ENCODE assay signal across 20 cellular contexts in the genomic region with DNA sequence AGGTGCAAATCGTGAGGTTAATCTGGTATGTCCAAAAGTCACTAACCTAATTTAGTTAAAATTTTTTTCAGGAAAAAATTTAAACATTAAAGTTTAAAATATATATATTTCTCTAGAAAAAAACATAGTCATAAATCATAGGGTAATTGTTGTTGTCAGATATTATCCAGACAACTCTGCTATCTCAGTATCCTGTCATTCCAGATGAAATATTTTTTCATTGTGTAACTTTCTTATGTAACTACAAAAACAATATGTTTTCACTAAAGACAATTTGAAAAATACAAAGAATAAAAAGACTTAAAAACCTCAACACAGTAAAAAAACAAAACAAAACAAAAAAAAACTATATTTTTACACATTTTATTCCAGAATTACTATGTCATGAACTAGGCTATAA. TPM values are rescaled to one million over a fixed set of nuclear protein-coding genes. Genes with fewer than 3 reads are reported as not detected.
DNase-seq lines count a peak whose midpoint lies in the region; ATAC-seq and TF ChIP-seq lines count a peak whose summit lies in the region.
"Had no signal": no experiment of that assay in that cellular context is flagged by ENCODE, and none has a peak within 500 bp of the region (broad histone marks: within the 10 kb centered on the region; RNA-seq: fewer than 3 reads in every experiment).

No MANE protein-coding gene starts in this region.

- no peak overlapping the region for H3K4me3 Mint-ChIP-seq in stimulated activated naive CD8-positive, alpha-beta T cell treated with anti-CD3 and anti-CD28 coated beads, Interleukin-15, amount 100 ng/mL, for 72 hours
- H3K4me3 Mint-ChIP-seq: CD14-positive monocyte; CD4-positive, alpha-beta T cell; CD8-positive, alpha-beta memory T cell had no signal

- no peak for TF ChIP-seq EP300 in SK-N-SH (IDR thresholded peaks at IDR 0.05; ENCODE audit: borderline replicate concordance in 1 of 2, low read depth in 1 of 2, low read length in 1 of 2)

- no peaks in the 10 kb centered on the region for H3K36me3 ChIP-seq in SK-N-SH (replicated peaks in 1 of 2; ENCODE audit: control insufficient read depth in 1 of 2, insufficient read depth in 2 of 2, low read length in 1 of 2)
- H3K36me3 ChIP-seq: BE2C; BLaER1 treated with 17β-estradiol and CSF1 and Interleukin-3, amounts not matched to agents 10 nM and 100 nM; HAP-1 had no signal

- no peaks in the 10 kb centered on the region for H3K27me3 Mint-ChIP-seq in stimulated activated naive CD8-positive, alpha-beta T cell treated with anti-CD3 and anti-CD28 coated beads, Interleukin-15, amount 100 ng/mL, for 72 hours
- H3K27me3 Mint-ChIP-seq: CD4-positive, alpha-beta T cell; CD8-positive, alpha-beta memory T cell had no signal

- ATAC-seq in SK-N-SH treated with all-trans-retinoic acid at 6 μM for 48 hours: no peak
- ATAC-seq in Right ventricle myocardium inferior: no peak
- ATAC-seq in HG03439 (IDR thresholded peaks at IDR 0.05; ENCODE audit: unreplicated experiment): no peak
- no peak for ATAC-seq in GM21825 (IDR thresholded peaks at IDR 0.05; ENCODE audit: unreplicated experiment)
- ATAC-seq in stimulated activated naive CD8-positive, alpha-beta T cell treated with anti-CD3 and anti-CD28 coated beads, Interleukin-15, amount 100 ng/mL, for 72 hours: no peak

- no peak for TF ChIP-seq RAD21 in SK-N-SH (IDR thresholded peaks at IDR 0.05; ENCODE audit: low read length)

- no peaks in the 10 kb centered on the region for H3K27me3 ChIP-seq in SK-N-SH (ENCODE audit: insufficient read depth)
- H3K27me3 ChIP-seq: BE2C; BLaER1 treated with 17β-estradiol and CSF1 and Interleukin-3, amounts not matched to agents 10 nM and 100 nM had no signal

- no peaks in the 10 kb centered on the region for H3K79me2 ChIP-seq in SK-N-SH (ENCODE audit: insufficient read depth)

- H2AFZ ChIP-seq in SK-N-SH (ENCODE audit: low read depth): no peak overlapping the region

- no peaks in the 10 kb centered on the region for H3K9me3 Mint-ChIP-seq in stimulated activated naive CD8-positive, alpha-beta T cell treated with anti-CD3 and anti-CD28 coated beads, Interleukin-15, amount 100 ng/mL, for 72 hours
- H3K9me3 Mint-ChIP-seq: CD14-positive monocyte; CD4-positive, alpha-beta T cell; CD8-positive, alpha-beta memory T cell had no signal

- POLR2A ChIA-PET in SK-N-SH (lab: Yijun Ruan, JAX): no interaction called here

- peaks cover 0 to 6% of the 10 kb centered on the region in 2 experiments; a peak in 2 of 4 replicates for H3K4me1 ChIP-seq in SK-N-SH (ENCODE audit: control insufficient read depth in 1 of 2, insufficient read depth in 2 of 2, low read depth in 1 of 2, low read length in 1 of 2)
- H3K4me1 ChIP-seq: BE2C; BLaER1 treated with 17β-estradiol and CSF1 and Interleukin-3, amounts not matched to agents 10 nM and 100 nM had no signal

- DNase-seq in SK-N-SH: no peak
- peak; percentile 66 for DNase-seq in amniotic epithelial cell (ENCODE audit: low read depth)
- DNase-seq in fibroblast of pulmonary artery (ENCODE audit: low read depth): peak; percentile 20
- DNase-seq in Right ventricle myocardium inferior (ENCODE audit: missing footprints): no peak
- no peak for DNase-seq in stimulated activated naive CD8-positive, alpha-beta T cell treated with anti-CD3 and anti-CD28 coated beads, Interleukin-15, amount 100 ng/mL, for 72 hours
- DNase-seq: AML-193; BE2C; Calu3; CD4-positive, alpha-beta T cell; CD8-positive, alpha-beta memory T cell; DMS79 treated with DMSO at 0.1 percent for 48 hours; GF-D8; GOT3 had no signal

- 79% methylated on average over 1 of the region's 1 CpG for WGBS in SK-N-SH (ENCODE audit: low lambda C conversion rate)

- no peaks in the 10 kb centered on the region for H3K9me2 ChIP-seq in SK-N-SH

- H4K20me1 ChIP-seq in SK-N-SH (ENCODE audit: insufficient read depth): no peaks in the 10 kb centered on the region
- H4K20me1 ChIP-seq: BLaER1 treated with 17β-estradiol and CSF1 and Interleukin-3, amounts not matched to agents 10 nM and 100 nM had no signal

- H3K27ac ChIP-seq in SK-N-SH (ENCODE audit: low read depth in 2 of 2, low read length in 1 of 2): no peak overlapping the region
- H3K27ac ChIP-seq: 22Rv1; BLaER1 treated with 17β-estradiol and CSF1 and Interleukin-3, amounts not matched to agents 10 nM and 100 nM had no signal

- no peaks in the 10 kb centered on the region for H3K9me3 ChIP-seq in SK-N-SH
- H3K9me3 ChIP-seq: BE2C; BLaER1 treated with 17β-estradiol and CSF1 and Interleukin-3, amounts not matched to agents 10 nM and 100 nM; HAP-1 had no signal

- CTCF ChIA-PET in SK-N-SH (lab: Yijun Ruan, JAX): no interaction called here

- H3K27ac Mint-ChIP-seq in stimulated activated naive CD8-positive, alpha-beta T cell treated with anti-CD3 and anti-CD28 coated beads, Interleukin-15, amount 100 ng/mL, for 72 hours: no peak overlapping the region
- H3K27ac Mint-ChIP-seq: CD14-positive monocyte; CD4-positive, alpha-beta T cell; CD8-positive, alpha-beta memory T cell had no signal

- no peaks in the 10 kb centered on the region for H3F3A ChIP-seq in SK-N-SH (replicated peaks; ENCODE audit: insufficient read depth)

- H3K4me1 Mint-ChIP-seq in stimulated activated naive CD8-positive, alpha-beta T cell treated with anti-CD3 and anti-CD28 coated beads, Interleukin-15, amount 100 ng/mL, for 72 hours: no peaks in the 10 kb centered on the region
- H3K4me1 Mint-ChIP-seq: CD8-positive, alpha-beta memory T cell had no signal

- TF ChIP-seq CTCF in SK-N-SH (IDR thresholded peaks at IDR 0.05) (no peak), fibroblast of pulmonary artery (IDR thresholded peaks at IDR 0.05; ENCODE audit: low read length, missing control alignments) (no peak)

- no peak overlapping the region for H3K4me2 ChIP-seq in SK-N-SH
- H3K4me2 ChIP-seq: BLaER1 treated with 17β-estradiol and CSF1 and Interleukin-3, amounts not matched to agents 10 nM and 100 nM had no signal

- intact Hi-C loops in Right ventricle myocardium inferior (cut with DNase I): no loop called here

- H3K4me3 ChIP-seq in SK-N-SH (ENCODE audit: low read depth in 2 of 2, low read length in 1 of 2): no peak overlapping the region
- no peak overlapping the region for H3K4me3 ChIP-seq in fibroblast of pulmonary artery (replicated peaks; ENCODE audit: low read depth, low read length)
- H3K4me3 ChIP-seq: BLaER1 treated with 17β-estradiol and CSF1 and Interleukin-3, amounts not matched to agents 10 nM and 100 nM; HAP-1 had no signal

- H3K9ac ChIP-seq in SK-N-SH: no peak overlapping the region
- H3K9ac ChIP-seq: BLaER1 treated with 17β-estradiol and CSF1 and Interleukin-3, amounts not matched to agents 10 nM and 100 nM had no signal

TF ChIP-seq in SK-N-SH, 30 proteins besides CTCF, POLR2A, EP300 and RAD21:
- TF ChIP-seq PBX3 (IDR thresholded peaks at IDR 0.05) (peak; percentile 49), ELF1 (IDR thresholded peaks at IDR 0.05) (no peak), TCF12 (IDR thresholded peaks at IDR 0.05) (peak; percentile 68), TAF1 (IDR thresholded peaks at IDR 0.05; ENCODE audit: borderline replicate concordance, low read depth, low read length) (no peak)

TF ChIP-seq in SK-N-SH treated with all-trans-retinoic acid at 6 μM for 48 hours, 23 proteins besides CTCF, POLR2A, EP300 and RAD21:
- TF ChIP-seq PATZ1 (CRISPR knock-in tag; IDR thresholded peaks at IDR 0.05; ENCODE audit: borderline replicate concordance) (no peak), RARB (CRISPR knock-in tag; IDR thresholded peaks at IDR 0.05) (no peak), ZNF70 (CRISPR knock-in tag; IDR thresholded peaks at IDR 0.05) (no peak), ZFP30 (CRISPR knock-in tag; IDR thresholded peaks at IDR 0.05) (no peak), ESRRG (CRISPR knock-in tag; IDR thresholded peaks at IDR 0.05) (no peak), TOX (CRISPR knock-in tag; IDR thresholded peaks at IDR 0.05; ENCODE audit: borderline replicate concordance) (no peak; the same call in 1 of the 2 replicates), OSR1 (CRISPR knock-in tag; IDR thresholded peaks at IDR 0.05) (no peak), PPARA (CRISPR knock-in tag; IDR thresholded peaks at IDR 0.05; ENCODE audit: borderline replicate concordance) (no peak)

RNA-seq across cellular contexts. Expression of gene TENT5A, which starts 57.6 kb away (rescaled TPM):
- polyA plus RNA-seq in SK-N-SH (2012; rRNA removed): 4.9 and 5.0 TPM in 2 replicates
- polyA plus RNA-seq in SK-N-SH (2012; cell fraction: cytosol; rRNA removed): 3.7 and 4.5 TPM in 2 replicates
- polyA plus RNA-seq in SK-N-SH (2012; cell fraction: nucleus; rRNA removed): 9.2 and 13.9 TPM in 2 replicates
- total RNA-seq in Right ventricle myocardium inferior: 60.9 TPM

Comparison
In these comparisons a context has a peak if more than half of its experiments do, and no peak if none do; other contexts are left out.
1. DNase-seq: peak in amniotic epithelial cell (single experiment) and fibroblast of pulmonary artery (single experiment); none in SK-N-SH (single experiment), Right ventricle myocardium inferior (single experiment) and stimulated activated naive CD8-positive, alpha-beta T cell treated with anti-CD3 and anti-CD28 coated beads, Interleukin-15, amount 100 ng/mL, for 72 hours (0 of 2).